Comparison of ENCODE assay signal across 33 cellular contexts in genomic region chr7:23617482-23617881, GRCh38.
"Had no signal": no experiment of that assay in that cellular context is flagged by ENCODE, and none has a peak within 500 bp of the region (broad histone marks: within the 10 kb centered on the region; RNA-seq: fewer than 3 reads in every experiment).

No MANE protein-coding gene starts in this region.

- H3K4me3 Mint-ChIP-seq: activated B cell treated with CpG ODN at 0.5 μM for 24 hours; activated CD4-positive, alpha-beta memory T cell treated with anti-CD3 and anti-CD28 coated beads for 36 hours; activated CD4-positive, alpha-beta memory T cell treated with anti-CD3 and anti-CD28 coated beads, Interleukin-2, amount 10 ng/mL, durations not matched to agents 7 days and 5 days; activated CD4-positive, alpha-beta T cell treated with anti-CD3 and anti-CD28 coated beads for 36 hours; activated CD4-positive, alpha-beta T cell treated with anti-CD3 and anti-CD28 coated beads, Interleukin-2, amount 10 ng/mL, durations not matched to agents 24 days and 14 days; activated CD4-positive, alpha-beta T cell treated with anti-CD3 and anti-CD28 coated beads, Interleukin-2, amount 10 ng/mL, durations not matched to agents 7 days and 5 days; activated CD8-positive, alpha-beta memory T cell treated with anti-CD3 and anti-CD28 coated beads, Interleukin-2, amount 10 ng/mL, durations not matched to agents 7 days and 5 days; activated CD8-positive, alpha-beta T cell treated with anti-CD3 and anti-CD28 coated beads for 36 hours; activated CD8-positive, alpha-beta T cell treated with anti-CD3 and anti-CD28 coated beads, Interleukin-2, amount 10 ng/mL, durations not matched to agents 7 days and 5 days; T-helper 1 cell treated with Interleukin-12 subunit alpha and Interleukin-12 subunit beta and Interleukin-4 antibody, amounts not matched to agents 30 μg/mL and 1 μg/mL, for 36 hours; T-helper 17 cell; T-helper 2 cell treated with Interferon-gamma antibody and Interleukin-4, amounts not matched to agents 5 μg/mL and 100 μg/mL, for 36 hours; WTC11 had no signal

- ATAC-seq: activated CD4-positive, alpha-beta T cell treated with anti-CD3 and anti-CD28 coated beads for 36 hours; activated CD4-positive, CD25-positive, alpha-beta regulatory T cell treated with anti-CD3 and anti-CD28 coated beads, Interleukin-2, amount 50 U/mL, for 24 hours; activated CD8-positive, alpha-beta memory T cell treated with anti-CD3 and anti-CD28 coated beads, Interleukin-2, amount 10 ng/mL, durations not matched to agents 7 days and 5 days; activated CD8-positive, alpha-beta T cell treated with anti-CD3 and anti-CD28 coated beads for 36 hours; activated CD8-positive, alpha-beta T cell treated with anti-CD3 and anti-CD28 coated beads, Interleukin-2, amount 10 ng/mL, durations not matched to agents 7 days and 5 days; T-helper 17 cell; WTC11 had no signal

- H3K4me1 Mint-ChIP-seq: activated CD4-positive, alpha-beta memory T cell treated with anti-CD3 and anti-CD28 coated beads, Interleukin-2, amount 10 ng/mL, durations not matched to agents 7 days and 5 days; activated CD4-positive, alpha-beta T cell treated with anti-CD3 and anti-CD28 coated beads for 36 hours; activated CD4-positive, alpha-beta T cell treated with anti-CD3 and anti-CD28 coated beads, Interleukin-2, amount 10 ng/mL, durations not matched to agents 24 days and 14 days; activated CD4-positive, alpha-beta T cell treated with anti-CD3 and anti-CD28 coated beads, Interleukin-2, amount 10 ng/mL, durations not matched to agents 7 days and 5 days; activated CD8-positive, alpha-beta memory T cell treated with anti-CD3 and anti-CD28 coated beads, Interleukin-2, amount 10 ng/mL, durations not matched to agents 7 days and 5 days; WTC11 had no signal

- H3K27me3 Mint-ChIP-seq: activated B cell treated with CpG ODN at 0.5 μM for 24 hours; activated CD4-positive, alpha-beta memory T cell treated with anti-CD3 and anti-CD28 coated beads for 36 hours; activated CD4-positive, alpha-beta memory T cell treated with anti-CD3 and anti-CD28 coated beads, Interleukin-2, amount 10 ng/mL, durations not matched to agents 7 days and 5 days; activated CD4-positive, alpha-beta T cell treated with anti-CD3 and anti-CD28 coated beads for 36 hours; activated CD4-positive, alpha-beta T cell treated with anti-CD3 and anti-CD28 coated beads, Interleukin-2, amount 10 ng/mL, durations not matched to agents 24 days and 14 days; activated CD4-positive, alpha-beta T cell treated with anti-CD3 and anti-CD28 coated beads, Interleukin-2, amount 10 ng/mL, durations not matched to agents 7 days and 5 days; activated CD8-positive, alpha-beta memory T cell treated with anti-CD3 and anti-CD28 coated beads, Interleukin-2, amount 10 ng/mL, durations not matched to agents 7 days and 5 days; activated CD8-positive, alpha-beta T cell treated with anti-CD3 and anti-CD28 coated beads for 36 hours; T-helper 17 cell had no signal

- H3K27ac ChIP-seq: VCaP, WERI-Rb-1 had no signal

- FAIRE-seq: TTC549 had no signal

- H3K27ac Mint-ChIP-seq: activated B cell treated with CpG ODN at 0.5 μM for 24 hours; activated CD4-positive, alpha-beta memory T cell treated with anti-CD3 and anti-CD28 coated beads for 36 hours; activated CD4-positive, alpha-beta memory T cell treated with anti-CD3 and anti-CD28 coated beads, Interleukin-2, amount 10 ng/mL, durations not matched to agents 7 days and 5 days; activated CD4-positive, alpha-beta T cell treated with anti-CD3 and anti-CD28 coated beads for 36 hours; activated CD4-positive, alpha-beta T cell treated with anti-CD3 and anti-CD28 coated beads, Interleukin-2, amount 10 ng/mL, durations not matched to agents 24 days and 14 days; activated CD4-positive, alpha-beta T cell treated with anti-CD3 and anti-CD28 coated beads, Interleukin-2, amount 10 ng/mL, durations not matched to agents 7 days and 5 days; activated CD8-positive, alpha-beta memory T cell treated with anti-CD3 and anti-CD28 coated beads, Interleukin-2, amount 10 ng/mL, durations not matched to agents 7 days and 5 days; activated CD8-positive, alpha-beta T cell treated with anti-CD3 and anti-CD28 coated beads for 36 hours; activated CD8-positive, alpha-beta T cell treated with anti-CD3 and anti-CD28 coated beads, Interleukin-2, amount 10 ng/mL, durations not matched to agents 7 days and 5 days; T-helper 1 cell treated with Interleukin-12 subunit alpha and Interleukin-12 subunit beta and Interleukin-4 antibody, amounts not matched to agents 30 μg/mL and 1 μg/mL, for 36 hours; T-helper 17 cell; T-helper 2 cell treated with Interferon-gamma antibody and Interleukin-4, amounts not matched to agents 5 μg/mL and 100 μg/mL, for 36 hours; WTC11 had no signal

- DNase-seq: activated B cell treated with CpG ODN at 0.5 μM for 24 hours; activated CD4-positive, alpha-beta memory T cell treated with anti-CD3 and anti-CD28 coated beads for 36 hours; activated CD4-positive, alpha-beta memory T cell treated with anti-CD3 and anti-CD28 coated beads, Interleukin-2, amount 10 ng/mL, durations not matched to agents 7 days and 5 days; activated CD4-positive, alpha-beta T cell treated with anti-CD3 and anti-CD28 coated beads for 1 hour; activated CD4-positive, alpha-beta T cell treated with anti-CD3 and anti-CD28 coated beads for 36 hours; activated CD4-positive, alpha-beta T cell treated with anti-CD3 and anti-CD28 coated beads for 4 hours; activated CD4-positive, alpha-beta T cell treated with anti-CD3 and anti-CD28 coated beads for 48 hours; activated CD4-positive, alpha-beta T cell treated with anti-CD3 and anti-CD28 coated beads, Interleukin-2, amount 10 ng/mL, durations not matched to agents 24 days and 14 days; activated CD4-positive, alpha-beta T cell treated with anti-CD3 and anti-CD28 coated beads, Interleukin-2, amount 10 ng/mL, durations not matched to agents 7 days and 5 days; activated CD4-positive, alpha-beta T cell treated with anti-CD3 and anti-CD28 coated beads, Interleukin-2, amount 50 U/mL, for 1 hour; activated CD4-positive, alpha-beta T cell treated with anti-CD3 and anti-CD28 coated beads, Interleukin-2, amount 50 U/mL, for 4 hours; activated CD4-positive, alpha-beta T cell treated with anti-CD3 and anti-CD28 coated beads, Interleukin-2, amount 50 U/mL, for 48 hours; activated CD4-positive, CD25-positive, alpha-beta regulatory T cell; activated CD4-positive, CD25-positive, alpha-beta regulatory T cell treated with anti-CD3 and anti-CD28 coated beads, Interleukin-2, amount 50 U/mL, for 72 hours; activated CD8-positive, alpha-beta memory T cell treated with anti-CD3 and anti-CD28 coated beads for 24 hours; activated CD8-positive, alpha-beta memory T cell treated with anti-CD3 and anti-CD28 coated beads, Interleukin-2, amount 10 ng/mL, durations not matched to agents 7 days and 5 days; activated CD8-positive, alpha-beta memory T cell treated with anti-CD3 and anti-CD28 coated beads, Interleukin-2, amount 50 U/mL, for 4 hours; activated CD8-positive, alpha-beta memory T cell treated with anti-CD3 and anti-CD28 coated beads, Interleukin-2, amount 50 U/mL, for 48 hours; activated CD8-positive, alpha-beta T cell treated with anti-CD3 and anti-CD28 coated beads for 36 hours; activated CD8-positive, alpha-beta T cell treated with anti-CD3 and anti-CD28 coated beads, Interleukin-2, amount 10 ng/mL, durations not matched to agents 7 days and 5 days; activated T-cell treated with anti-CD3 and anti-CD28 coated beads for 4 hours; T-helper 1 cell; T-helper 17 cell; T-helper 2 cell; T-helper 9 cell; T1000; WERI-Rb-1 had no signal
